Comparison of ENCODE assay signal across 20 cellular contexts in genomic region chr7:133822816-133823552, GRCh38.
"Had no signal": no experiment of that assay in that cellular context is flagged by ENCODE, and none has a peak within 500 bp of the region (broad histone marks: within the 10 kb centered on the region; RNA-seq: fewer than 3 reads in every experiment).

No MANE protein-coding gene starts in this region.

- DNase-seq: central memory CD4-positive, alpha-beta T cell; colonic mucosa; effector memory CD4-positive, alpha-beta T cell; heart left ventricle; left cardiac atrium; left lung; mesenchymal stem cell; naive thymus-derived CD8-positive, alpha-beta T cell; pancreas; sigmoid colon; spleen; stimulated activated CD4-positive, alpha-beta T cell treated with anti-CD3 and anti-CD28 coated beads, Interleukin-4, amount 100 ng/mL, for 4 hours; upper lobe of left lung had no signal

- H3K4me3 ChIP-seq: colonic mucosa, esophagus muscularis mucosa, gastroesophageal sphincter, heart left ventricle, hepatocyte, left lung, pancreas, sigmoid colon, skin epidermis, spleen, suprapubic skin, tibial nerve, upper lobe of left lung had no signal

- H3K27ac ChIP-seq: colonic mucosa, esophagus muscularis mucosa, foreskin keratinocyte, gastroesophageal sphincter, heart left ventricle, hepatocyte, left lung, pancreas, sigmoid colon, skin epidermis, spleen, suprapubic skin, upper lobe of left lung had no signal

- H3K27me3 ChIP-seq: colonic mucosa, esophagus muscularis mucosa, foreskin keratinocyte, gastroesophageal sphincter, heart left ventricle, hepatocyte, left lung, pancreas, sigmoid colon, spleen, suprapubic skin, tibial nerve, upper lobe of left lung had no signal
